In genomic region chr3:130433306-130433705, GRCh38 we compare ENCODE assay signal across 1 cellular context.
TF ChIP-seq lines count a peak whose summit lies in the region.

No MANE protein-coding gene starts in this region.

TF ChIP-seq in K562, 482 proteins besides CTCF, POLR2A, EP300 and RAD21 (continued from another document):
- TF ChIP-seq, protein P1, sequence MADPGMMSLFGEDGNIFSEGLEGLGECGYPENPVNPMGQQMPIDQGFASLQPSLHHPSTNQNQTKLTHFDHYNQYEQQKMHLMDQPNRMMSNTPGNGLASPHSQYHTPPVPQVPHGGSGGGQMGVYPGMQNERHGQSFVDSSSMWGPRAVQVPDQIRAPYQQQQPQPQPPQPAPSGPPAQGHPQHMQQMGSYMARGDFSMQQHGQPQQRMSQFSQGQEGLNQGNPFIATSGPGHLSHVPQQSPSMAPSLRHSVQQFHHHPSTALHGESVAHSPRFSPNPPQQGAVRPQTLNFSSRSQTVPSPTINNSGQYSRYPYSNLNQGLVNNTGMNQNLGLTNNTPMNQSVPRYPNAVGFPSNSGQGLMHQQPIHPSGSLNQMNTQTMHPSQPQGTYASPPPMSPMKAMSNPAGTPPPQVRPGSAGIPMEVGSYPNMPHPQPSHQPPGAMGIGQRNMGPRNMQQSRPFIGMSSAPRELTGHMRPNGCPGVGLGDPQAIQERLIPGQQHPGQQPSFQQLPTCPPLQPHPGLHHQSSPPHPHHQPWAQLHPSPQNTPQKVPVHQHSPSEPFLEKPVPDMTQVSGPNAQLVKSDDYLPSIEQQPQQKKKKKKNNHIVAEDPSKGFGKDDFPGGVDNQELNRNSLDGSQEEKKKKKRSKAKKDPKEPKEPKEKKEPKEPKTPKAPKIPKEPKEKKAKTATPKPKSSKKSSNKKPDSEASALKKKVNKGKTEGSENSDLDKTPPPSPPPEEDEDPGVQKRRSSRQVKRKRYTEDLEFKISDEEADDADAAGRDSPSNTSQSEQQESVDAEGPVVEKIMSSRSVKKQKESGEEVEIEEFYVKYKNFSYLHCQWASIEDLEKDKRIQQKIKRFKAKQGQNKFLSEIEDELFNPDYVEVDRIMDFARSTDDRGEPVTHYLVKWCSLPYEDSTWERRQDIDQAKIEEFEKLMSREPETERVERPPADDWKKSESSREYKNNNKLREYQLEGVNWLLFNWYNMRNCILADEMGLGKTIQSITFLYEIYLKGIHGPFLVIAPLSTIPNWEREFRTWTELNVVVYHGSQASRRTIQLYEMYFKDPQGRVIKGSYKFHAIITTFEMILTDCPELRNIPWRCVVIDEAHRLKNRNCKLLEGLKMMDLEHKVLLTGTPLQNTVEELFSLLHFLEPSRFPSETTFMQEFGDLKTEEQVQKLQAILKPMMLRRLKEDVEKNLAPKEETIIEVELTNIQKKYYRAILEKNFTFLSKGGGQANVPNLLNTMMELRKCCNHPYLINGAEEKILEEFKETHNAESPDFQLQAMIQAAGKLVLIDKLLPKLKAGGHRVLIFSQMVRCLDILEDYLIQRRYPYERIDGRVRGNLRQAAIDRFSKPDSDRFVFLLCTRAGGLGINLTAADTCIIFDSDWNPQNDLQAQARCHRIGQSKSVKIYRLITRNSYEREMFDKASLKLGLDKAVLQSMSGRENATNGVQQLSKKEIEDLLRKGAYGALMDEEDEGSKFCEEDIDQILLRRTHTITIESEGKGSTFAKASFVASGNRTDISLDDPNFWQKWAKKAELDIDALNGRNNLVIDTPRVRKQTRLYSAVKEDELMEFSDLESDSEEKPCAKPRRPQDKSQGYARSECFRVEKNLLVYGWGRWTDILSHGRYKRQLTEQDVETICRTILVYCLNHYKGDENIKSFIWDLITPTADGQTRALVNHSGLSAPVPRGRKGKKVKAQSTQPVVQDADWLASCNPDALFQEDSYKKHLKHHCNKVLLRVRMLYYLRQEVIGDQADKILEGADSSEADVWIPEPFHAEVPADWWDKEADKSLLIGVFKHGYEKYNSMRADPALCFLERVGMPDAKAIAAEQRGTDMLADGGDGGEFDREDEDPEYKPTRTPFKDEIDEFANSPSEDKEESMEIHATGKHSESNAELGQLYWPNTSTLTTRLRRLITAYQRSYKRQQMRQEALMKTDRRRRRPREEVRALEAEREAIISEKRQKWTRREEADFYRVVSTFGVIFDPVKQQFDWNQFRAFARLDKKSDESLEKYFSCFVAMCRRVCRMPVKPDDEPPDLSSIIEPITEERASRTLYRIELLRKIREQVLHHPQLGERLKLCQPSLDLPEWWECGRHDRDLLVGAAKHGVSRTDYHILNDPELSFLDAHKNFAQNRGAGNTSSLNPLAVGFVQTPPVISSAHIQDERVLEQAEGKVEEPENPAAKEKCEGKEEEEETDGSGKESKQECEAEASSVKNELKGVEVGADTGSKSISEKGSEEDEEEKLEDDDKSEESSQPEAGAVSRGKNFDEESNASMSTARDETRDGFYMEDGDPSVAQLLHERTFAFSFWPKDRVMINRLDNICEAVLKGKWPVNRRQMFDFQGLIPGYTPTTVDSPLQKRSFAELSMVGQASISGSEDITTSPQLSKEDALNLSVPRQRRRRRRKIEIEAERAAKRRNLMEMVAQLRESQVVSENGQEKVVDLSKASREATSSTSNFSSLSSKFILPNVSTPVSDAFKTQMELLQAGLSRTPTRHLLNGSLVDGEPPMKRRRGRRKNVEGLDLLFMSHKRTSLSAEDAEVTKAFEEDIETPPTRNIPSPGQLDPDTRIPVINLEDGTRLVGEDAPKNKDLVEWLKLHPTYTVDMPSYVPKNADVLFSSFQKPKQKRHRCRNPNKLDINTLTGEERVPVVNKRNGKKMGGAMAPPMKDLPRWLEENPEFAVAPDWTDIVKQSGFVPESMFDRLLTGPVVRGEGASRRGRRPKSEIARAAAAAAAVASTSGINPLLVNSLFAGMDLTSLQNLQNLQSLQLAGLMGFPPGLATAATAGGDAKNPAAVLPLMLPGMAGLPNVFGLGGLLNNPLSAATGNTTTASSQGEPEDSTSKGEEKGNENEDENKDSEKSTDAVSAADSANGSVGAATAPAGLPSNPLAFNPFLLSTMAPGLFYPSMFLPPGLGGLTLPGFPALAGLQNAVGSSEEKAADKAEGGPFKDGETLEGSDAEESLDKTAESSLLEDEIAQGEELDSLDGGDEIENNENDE (IDR thresholded peaks at IDR 0.05; ENCODE audit: low read depth, low read length), result no peak
- TF ChIP-seq SNIP1 (IDR thresholded peaks at IDR 0.05; ENCODE audit: low read depth) (no peak), ZNF23 (CRISPR knock-in tag; IDR thresholded peaks at IDR 0.05) (no peak), FOXK1 (CRISPR knock-in tag; IDR thresholded peaks at IDR 0.05; ENCODE audit: borderline replicate concordance) (no peak), ZNF518B (CRISPR knock-in tag; IDR thresholded peaks at IDR 0.05) (no peak), PTRF (tag; IDR thresholded peaks at IDR 0.05) (no peak), ZNF263 (CRISPR knock-in tag; IDR thresholded peaks at IDR 0.05; ENCODE audit: borderline replicate concordance) (peak; percentile 68; the same call in 1 of the 2 replicates), RBFOX2 (IDR thresholded peaks at IDR 0.05; ENCODE audit: low read depth, low read length) (no peak), HSF4 (CRISPR knock-in tag; IDR thresholded peaks at IDR 0.05; ENCODE audit: borderline replicate concordance) (no peak), NR4A1 (CRISPR knock-in tag; IDR thresholded peaks at IDR 0.05) (no peak), NR4A1 (tag; IDR thresholded peaks at IDR 0.05) (no peak), ZNF239 (CRISPR knock-in tag; IDR thresholded peaks at IDR 0.05) (peak; percentile 50), YY1 (IDR thresholded peaks at IDR 0.05; ENCODE audit: borderline replicate concordance in 1 of 3, control insufficient read depth in 1 of 3, extremely low read depth in 1 of 3, insufficient read depth in 3 of 3, insufficient read length in 1 of 3, insufficient replicate concordance in 2 of 3, low read depth in 1 of 3, low read length in 2 of 3) (no peak), GMEB1 (CRISPR knock-in tag; IDR thresholded peaks at IDR 0.05) (no peak), FIP1L1 (IDR thresholded peaks at IDR 0.05; ENCODE audit: low read depth, low read length, poor library complexity, severe bottlenecking) (no peak), GTF3C2 (IDR thresholded peaks at IDR 0.05; ENCODE audit: borderline replicate concordance, extremely low read depth, insufficient read length) (no peak), TCF3 (CRISPR knock-in tag; IDR thresholded peaks at IDR 0.05) (peak; percentile 49), SAFB (IDR thresholded peaks at IDR 0.05; ENCODE audit: borderline replicate concordance, low read depth, low read length) (no peak)
- TF ChIP-seq, protein P2, sequence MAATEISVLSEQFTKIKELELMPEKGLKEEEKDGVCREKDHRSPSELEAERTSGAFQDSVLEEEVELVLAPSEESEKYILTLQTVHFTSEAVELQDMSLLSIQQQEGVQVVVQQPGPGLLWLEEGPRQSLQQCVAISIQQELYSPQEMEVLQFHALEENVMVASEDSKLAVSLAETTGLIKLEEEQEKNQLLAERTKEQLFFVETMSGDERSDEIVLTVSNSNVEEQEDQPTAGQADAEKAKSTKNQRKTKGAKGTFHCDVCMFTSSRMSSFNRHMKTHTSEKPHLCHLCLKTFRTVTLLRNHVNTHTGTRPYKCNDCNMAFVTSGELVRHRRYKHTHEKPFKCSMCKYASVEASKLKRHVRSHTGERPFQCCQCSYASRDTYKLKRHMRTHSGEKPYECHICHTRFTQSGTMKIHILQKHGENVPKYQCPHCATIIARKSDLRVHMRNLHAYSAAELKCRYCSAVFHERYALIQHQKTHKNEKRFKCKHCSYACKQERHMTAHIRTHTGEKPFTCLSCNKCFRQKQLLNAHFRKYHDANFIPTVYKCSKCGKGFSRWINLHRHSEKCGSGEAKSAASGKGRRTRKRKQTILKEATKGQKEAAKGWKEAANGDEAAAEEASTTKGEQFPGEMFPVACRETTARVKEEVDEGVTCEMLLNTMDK (IDR thresholded peaks at IDR 0.05; ENCODE audit: borderline replicate concordance, insufficient read depth, low read depth, low read length, poor library complexity, severe bottlenecking), result no peak
- TF ChIP-seq, protein P3, sequence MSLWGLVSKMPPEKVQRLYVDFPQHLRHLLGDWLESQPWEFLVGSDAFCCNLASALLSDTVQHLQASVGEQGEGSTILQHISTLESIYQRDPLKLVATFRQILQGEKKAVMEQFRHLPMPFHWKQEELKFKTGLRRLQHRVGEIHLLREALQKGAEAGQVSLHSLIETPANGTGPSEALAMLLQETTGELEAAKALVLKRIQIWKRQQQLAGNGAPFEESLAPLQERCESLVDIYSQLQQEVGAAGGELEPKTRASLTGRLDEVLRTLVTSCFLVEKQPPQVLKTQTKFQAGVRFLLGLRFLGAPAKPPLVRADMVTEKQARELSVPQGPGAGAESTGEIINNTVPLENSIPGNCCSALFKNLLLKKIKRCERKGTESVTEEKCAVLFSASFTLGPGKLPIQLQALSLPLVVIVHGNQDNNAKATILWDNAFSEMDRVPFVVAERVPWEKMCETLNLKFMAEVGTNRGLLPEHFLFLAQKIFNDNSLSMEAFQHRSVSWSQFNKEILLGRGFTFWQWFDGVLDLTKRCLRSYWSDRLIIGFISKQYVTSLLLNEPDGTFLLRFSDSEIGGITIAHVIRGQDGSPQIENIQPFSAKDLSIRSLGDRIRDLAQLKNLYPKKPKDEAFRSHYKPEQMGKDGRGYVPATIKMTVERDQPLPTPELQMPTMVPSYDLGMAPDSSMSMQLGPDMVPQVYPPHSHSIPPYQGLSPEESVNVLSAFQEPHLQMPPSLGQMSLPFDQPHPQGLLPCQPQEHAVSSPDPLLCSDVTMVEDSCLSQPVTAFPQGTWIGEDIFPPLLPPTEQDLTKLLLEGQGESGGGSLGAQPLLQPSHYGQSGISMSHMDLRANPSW (CRISPR knock-in tag; IDR thresholded peaks at IDR 0.05), result no peak
